ENCODE assay signal across 2 cellular contexts in the genomic region with DNA sequence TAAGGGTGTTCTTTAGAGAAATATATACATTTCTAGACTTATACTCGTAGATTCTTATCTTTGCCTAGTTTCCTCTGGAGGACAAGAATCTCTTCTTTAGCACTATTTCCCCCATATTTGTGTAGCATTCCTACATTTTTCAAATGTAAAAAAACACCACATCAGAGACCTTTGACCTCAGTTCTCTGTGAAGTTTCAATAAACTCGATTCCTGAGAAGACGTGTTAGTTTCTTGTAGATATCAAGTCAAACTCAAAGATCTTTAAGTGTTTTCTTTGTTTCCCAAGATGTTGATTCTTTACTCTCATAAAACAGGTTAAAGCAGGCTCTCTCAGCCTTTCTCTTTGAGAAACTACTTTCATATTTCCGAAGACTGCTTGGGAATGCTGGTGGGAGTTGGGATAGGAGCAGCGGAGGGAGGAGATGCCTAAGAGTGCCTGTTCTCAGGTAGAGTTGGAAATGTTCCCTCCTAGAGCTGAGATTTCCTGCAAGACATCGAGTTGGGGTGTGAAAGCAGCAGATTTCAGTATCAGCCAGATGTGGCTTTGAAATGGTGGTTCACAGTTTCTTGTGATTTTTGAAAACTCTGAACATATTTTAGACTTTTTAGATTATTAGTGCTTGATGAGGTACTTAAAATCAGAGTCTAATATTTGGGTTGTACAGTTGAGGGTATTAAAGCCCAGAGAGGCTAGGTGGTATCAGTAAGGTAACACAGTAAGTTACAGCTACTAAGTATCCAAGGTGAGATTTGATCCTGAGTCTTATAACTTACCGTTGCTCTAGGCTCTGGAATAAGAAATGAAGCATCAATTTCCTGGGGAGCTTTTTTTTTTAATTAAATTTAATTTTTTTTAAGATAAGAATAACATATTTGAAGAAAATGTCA.
TF ChIP-seq lines count a peak whose summit lies in the region.

No MANE protein-coding gene starts in this region.

TF ChIP-seq in GM23338, 12 proteins besides CTCF, POLR2A, EP300 and RAD21 (continues in another document):
- no peak for TF ChIP-seq EZH2 (IDR thresholded peaks at IDR 0.05; ENCODE audit: low read depth, unreplicated experiment)
- no peak for TF ChIP-seq ZNF114 (CRISPR knock-in tag; IDR thresholded peaks at IDR 0.05)
- TF ChIP-seq JUNB (IDR thresholded peaks at IDR 0.05; ENCODE audit: unreplicated experiment), result no peak
- no peak for TF ChIP-seq POLR2AphosphoS5 (IDR thresholded peaks at IDR 0.05; ENCODE audit: low read depth)
- no peak for TF ChIP-seq ZNF331 (CRISPR knock-in tag; IDR thresholded peaks at IDR 0.05; ENCODE audit: low read depth)
- TF ChIP-seq NANOG (IDR thresholded peaks at IDR 0.05; ENCODE audit: borderline replicate concordance), result no peak
- no peak for TF ChIP-seq CREB1 (CRISPR knock-in tag; IDR thresholded peaks at IDR 0.05; ENCODE audit: low read depth)
- no peak for TF ChIP-seq ZNF462 (CRISPR knock-in tag; IDR thresholded peaks at IDR 0.05)
- TF ChIP-seq, protein P1, sequence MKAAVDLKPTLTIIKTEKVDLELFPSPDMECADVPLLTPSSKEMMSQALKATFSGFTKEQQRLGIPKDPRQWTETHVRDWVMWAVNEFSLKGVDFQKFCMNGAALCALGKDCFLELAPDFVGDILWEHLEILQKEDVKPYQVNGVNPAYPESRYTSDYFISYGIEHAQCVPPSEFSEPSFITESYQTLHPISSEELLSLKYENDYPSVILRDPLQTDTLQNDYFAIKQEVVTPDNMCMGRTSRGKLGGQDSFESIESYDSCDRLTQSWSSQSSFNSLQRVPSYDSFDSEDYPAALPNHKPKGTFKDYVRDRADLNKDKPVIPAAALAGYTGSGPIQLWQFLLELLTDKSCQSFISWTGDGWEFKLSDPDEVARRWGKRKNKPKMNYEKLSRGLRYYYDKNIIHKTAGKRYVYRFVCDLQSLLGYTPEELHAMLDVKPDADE (IDR thresholded peaks at IDR 0.05), result no peak
- TF ChIP-seq STAT1 (IDR thresholded peaks at IDR 0.05; ENCODE audit: unreplicated experiment), result no peak

TF ChIP-seq in K562, 482 proteins besides CTCF, POLR2A, EP300 and RAD21:
- TF ChIP-seq MXI1 (IDR thresholded peaks at IDR 0.05; ENCODE audit: low read depth, low read length) (no peak), PTTG1 (tag; IDR thresholded peaks at IDR 0.05; ENCODE audit: low read depth) (no peak), ZNF354B (CRISPR knock-in tag; IDR thresholded peaks at IDR 0.05) (no peak), ELK3 (CRISPR knock-in tag; IDR thresholded peaks at IDR 0.05) (no peak), MAFK (IDR thresholded peaks at IDR 0.05; ENCODE audit: low read length) (no peak), ZKSCAN3 (CRISPR knock-in tag; IDR thresholded peaks at IDR 0.05) (no peak), CBX1 (IDR thresholded peaks at IDR 0.05; ENCODE audit: low read depth) (no peak), NCOA1 (IDR thresholded peaks at IDR 0.05; ENCODE audit: low read depth) (no peak), ZFP36 (IDR thresholded peaks at IDR 0.05; ENCODE audit: low read depth, low read length, partially characterized antibody) (peak; percentile 78), SREBF2 (CRISPR knock-in tag; IDR thresholded peaks at IDR 0.05) (no peak), RBM25 (IDR thresholded peaks at IDR 0.05; ENCODE audit: low read depth, low read length, severe bottlenecking) (peak; percentile 70), SRSF7 (optimal IDR thresholded peaks at IDR 0.05; ENCODE audit: low read depth, low read length) (no peak), CBFA2T3 (IDR thresholded peaks at IDR 0.05) (no peak), NFE2 (IDR thresholded peaks at IDR 0.05; ENCODE audit: low read depth) (no peak), RUNX1 (IDR thresholded peaks at IDR 0.05; ENCODE audit: low read depth) (no peak), RCOR1 (IDR thresholded peaks at IDR 0.05; ENCODE audit: borderline replicate concordance in 1 of 2, low read depth in 2 of 2, low read length in 2 of 2) (no peak), NFIX (CRISPR knock-in tag; IDR thresholded peaks at IDR 0.05; ENCODE audit: low read depth) (no peak), CTBP1 (IDR thresholded peaks at IDR 0.05; ENCODE audit: borderline replicate concordance) (no peak), RFX7 (CRISPR knock-in tag; IDR thresholded peaks at IDR 0.05) (no peak), LARP7 (IDR thresholded peaks at IDR 0.05) (no peak), CREB3 (tag; conservative IDR thresholded peaks at IDR 0.05; ENCODE audit: low read depth) (no peak), TAF9B (IDR thresholded peaks at IDR 0.05; ENCODE audit: partially characterized antibody) (no peak), ADNP (tag; IDR thresholded peaks at IDR 0.05) (peak; percentile 68; the same call in 1 of the 2 replicates), HDGF (IDR thresholded peaks at IDR 0.05) (no peak), ZNF589 (CRISPR knock-in tag; IDR thresholded peaks at IDR 0.05; ENCODE audit: low read depth) (no peak), SMARCE1 (IDR thresholded peaks at IDR 0.05) (no peak), ZNF398 (CRISPR knock-in tag; IDR thresholded peaks at IDR 0.05) (no peak), SP1 (CRISPR knock-in tag; IDR thresholded peaks at IDR 0.05) (no peak), HDAC2 (IDR thresholded peaks at IDR 0.05) (peak; percentile 45; the same call in 1 of the 2 replicates), ZNF449 (CRISPR knock-in tag; IDR thresholded peaks at IDR 0.05) (no peak), HCFC1 (IDR thresholded peaks at IDR 0.05; ENCODE audit: low read depth, low read length) (no peak), EGR1 (conservative IDR thresholded peaks at IDR 0.05) (no peak), NBN (IDR thresholded peaks at IDR 0.05; ENCODE audit: low read depth) (no peak), TBP (optimal IDR thresholded peaks at IDR 0.05; ENCODE audit: low read depth, low read length) (no peak), KAT8 (IDR thresholded peaks at IDR 0.05; ENCODE audit: low read depth) (no peak), NRF1 (conservative IDR thresholded peaks at IDR 0.05 in 1 of 2, IDR thresholded peaks at IDR 0.05 in 1 of 2) (no peak), POLR3G (IDR thresholded peaks at IDR 0.05; ENCODE audit: extremely low read depth, insufficient read length, insufficient replicate concordance) (no peak), TAF15 (IDR thresholded peaks at IDR 0.05; ENCODE audit: low read depth, low read length) (no peak), RBM34 (IDR thresholded peaks at IDR 0.05; ENCODE audit: borderline replicate concordance, insufficient read depth, low read length) (no peak), BCOR (IDR thresholded peaks at IDR 0.05) (peak; percentile 80), CBFB (CRISPR knock-in tag; IDR thresholded peaks at IDR 0.05) (no peak), SMC3 (conservative IDR thresholded peaks at IDR 0.05; ENCODE audit: insufficient read depth, low read depth, low read length) (no peak), PPARD (CRISPR knock-in tag; IDR thresholded peaks at IDR 0.05) (no peak), FOXA3 (CRISPR knock-in tag; conservative IDR thresholded peaks at IDR 0.05 in 1 of 2, IDR thresholded peaks at IDR 0.05 in 1 of 2) (no peak), KDM1A (IDR thresholded peaks at IDR 0.05) (peak in 1 of 2 experiments; percentile 32; a peak in 3 of 4 replicates), MTA2 (IDR thresholded peaks at IDR 0.05; ENCODE audit: low read depth) (no peak), ZNF780A (CRISPR knock-in tag; IDR thresholded peaks at IDR 0.05) (no peak)
- TF ChIP-seq, protein P2, sequence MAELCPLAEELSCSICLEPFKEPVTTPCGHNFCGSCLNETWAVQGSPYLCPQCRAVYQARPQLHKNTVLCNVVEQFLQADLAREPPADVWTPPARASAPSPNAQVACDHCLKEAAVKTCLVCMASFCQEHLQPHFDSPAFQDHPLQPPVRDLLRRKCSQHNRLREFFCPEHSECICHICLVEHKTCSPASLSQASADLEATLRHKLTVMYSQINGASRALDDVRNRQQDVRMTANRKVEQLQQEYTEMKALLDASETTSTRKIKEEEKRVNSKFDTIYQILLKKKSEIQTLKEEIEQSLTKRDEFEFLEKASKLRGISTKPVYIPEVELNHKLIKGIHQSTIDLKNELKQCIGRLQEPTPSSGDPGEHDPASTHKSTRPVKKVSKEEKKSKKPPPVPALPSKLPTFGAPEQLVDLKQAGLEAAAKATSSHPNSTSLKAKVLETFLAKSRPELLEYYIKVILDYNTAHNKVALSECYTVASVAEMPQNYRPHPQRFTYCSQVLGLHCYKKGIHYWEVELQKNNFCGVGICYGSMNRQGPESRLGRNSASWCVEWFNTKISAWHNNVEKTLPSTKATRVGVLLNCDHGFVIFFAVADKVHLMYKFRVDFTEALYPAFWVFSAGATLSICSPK (IDR thresholded peaks at IDR 0.05; ENCODE audit: borderline replicate concordance), result no peak
- TF ChIP-seq, protein P3, sequence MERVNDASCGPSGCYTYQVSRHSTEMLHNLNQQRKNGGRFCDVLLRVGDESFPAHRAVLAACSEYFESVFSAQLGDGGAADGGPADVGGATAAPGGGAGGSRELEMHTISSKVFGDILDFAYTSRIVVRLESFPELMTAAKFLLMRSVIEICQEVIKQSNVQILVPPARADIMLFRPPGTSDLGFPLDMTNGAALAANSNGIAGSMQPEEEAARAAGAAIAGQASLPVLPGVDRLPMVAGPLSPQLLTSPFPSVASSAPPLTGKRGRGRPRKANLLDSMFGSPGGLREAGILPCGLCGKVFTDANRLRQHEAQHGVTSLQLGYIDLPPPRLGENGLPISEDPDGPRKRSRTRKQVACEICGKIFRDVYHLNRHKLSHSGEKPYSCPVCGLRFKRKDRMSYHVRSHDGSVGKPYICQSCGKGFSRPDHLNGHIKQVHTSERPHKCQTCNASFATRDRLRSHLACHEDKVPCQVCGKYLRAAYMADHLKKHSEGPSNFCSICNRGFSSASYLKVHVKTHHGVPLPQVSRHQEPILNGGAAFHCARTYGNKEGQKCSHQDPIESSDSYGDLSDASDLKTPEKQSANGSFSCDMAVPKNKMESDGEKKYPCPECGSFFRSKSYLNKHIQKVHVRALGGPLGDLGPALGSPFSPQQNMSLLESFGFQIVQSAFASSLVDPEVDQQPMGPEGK (CRISPR knock-in tag; IDR thresholded peaks at IDR 0.05; ENCODE audit: borderline replicate concordance), result no peak
- TF ChIP-seq, protein P4, sequence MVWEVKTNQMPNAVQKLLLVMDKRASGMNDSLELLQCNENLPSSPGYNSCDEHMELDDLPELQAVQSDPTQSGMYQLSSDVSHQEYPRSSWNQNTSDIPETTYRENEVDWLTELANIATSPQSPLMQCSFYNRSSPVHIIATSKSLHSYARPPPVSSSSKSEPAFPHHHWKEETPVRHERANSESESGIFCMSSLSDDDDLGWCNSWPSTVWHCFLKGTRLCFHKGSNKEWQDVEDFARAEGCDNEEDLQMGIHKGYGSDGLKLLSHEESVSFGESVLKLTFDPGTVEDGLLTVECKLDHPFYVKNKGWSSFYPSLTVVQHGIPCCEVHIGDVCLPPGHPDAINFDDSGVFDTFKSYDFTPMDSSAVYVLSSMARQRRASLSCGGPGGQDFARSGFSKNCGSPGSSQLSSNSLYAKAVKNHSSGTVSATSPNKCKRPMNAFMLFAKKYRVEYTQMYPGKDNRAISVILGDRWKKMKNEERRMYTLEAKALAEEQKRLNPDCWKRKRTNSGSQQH (CRISPR knock-in tag; IDR thresholded peaks at IDR 0.05), result no peak
- TF ChIP-seq, protein P5, sequence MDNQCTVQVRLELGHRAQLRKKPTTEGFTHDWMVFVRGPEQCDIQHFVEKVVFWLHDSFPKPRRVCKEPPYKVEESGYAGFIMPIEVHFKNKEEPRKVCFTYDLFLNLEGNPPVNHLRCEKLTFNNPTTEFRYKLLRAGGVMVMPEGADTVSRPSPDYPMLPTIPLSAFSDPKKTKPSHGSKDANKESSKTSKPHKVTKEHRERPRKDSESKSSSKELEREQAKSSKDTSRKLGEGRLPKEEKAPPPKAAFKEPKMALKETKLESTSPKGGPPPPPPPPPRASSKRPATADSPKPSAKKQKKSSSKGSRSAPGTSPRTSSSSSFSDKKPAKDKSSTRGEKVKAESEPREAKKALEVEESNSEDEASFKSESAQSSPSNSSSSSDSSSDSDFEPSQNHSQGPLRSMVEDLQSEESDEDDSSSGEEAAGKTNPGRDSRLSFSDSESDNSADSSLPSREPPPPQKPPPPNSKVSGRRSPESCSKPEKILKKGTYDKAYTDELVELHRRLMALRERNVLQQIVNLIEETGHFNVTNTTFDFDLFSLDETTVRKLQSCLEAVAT (IDR thresholded peaks at IDR 0.05), result no peak
